Comparison of ENCODE assay signal across 10 cellular contexts in genomic region chr9:124357591-124358361, GRCh38.
DNase-seq lines count a peak whose midpoint lies in the region; ATAC-seq and TF ChIP-seq lines count a peak whose summit lies in the region.
"Had no signal": no experiment of that assay in that cellular context is flagged by ENCODE, and none has a peak within 500 bp of the region (broad histone marks: within the 10 kb centered on the region; RNA-seq: fewer than 3 reads in every experiment).

No MANE protein-coding gene starts in this region.

- H3K4me3 ChIP-seq in coronary artery = no peak overlapping the region
- H3K4me3 ChIP-seq: BLaER1 treated with 17β-estradiol and CSF1 and Interleukin-3, amounts not matched to agents 10 nM and 100 nM had no signal

- TF ChIP-seq CTCF in coronary artery (IDR thresholded peaks at IDR 0.05) = no peak

- ATAC-seq in GM18517 (IDR thresholded peaks at IDR 0.05; ENCODE audit: unreplicated experiment) = no peak

- peak; percentile 55 for DNase-seq in activated CD8-positive, alpha-beta memory T cell treated with anti-CD3 and anti-CD28 coated beads for 24 hours
- DNase-seq in activated CD8-positive, alpha-beta memory T cell treated with anti-CD3 and anti-CD28 coated beads, Interleukin-2, amount 50 U/mL, for 48 hours = no peak
- DNase-seq in NCI-H69 (lab: John Stamatoyannopoulos, UW) = peak; percentile 12
- DNase-seq in coronary artery (ENCODE audit: low spot score) = peak; percentile 66
- peak; percentile 24 for DNase-seq in retina
- no peak for DNase-seq in glomerular visceral epithelial cell (ENCODE audit: extremely low spot score)
- DNase-seq in hypothalamus (lab: John Stamatoyannopoulos, UW) = no peak
- DNase-seq: cerebellar nuclear complex had no signal

- H3K27ac ChIP-seq in coronary artery = no peak overlapping the region
- H3K27ac ChIP-seq: BLaER1 treated with 17β-estradiol and CSF1 and Interleukin-3, amounts not matched to agents 10 nM and 100 nM had no signal

Comparison
In these comparisons a context has a peak if more than half of its experiments do, and no peak if none do; other contexts are left out.
1. DNase-seq: peak in activated CD8-positive, alpha-beta memory T cell treated with anti-CD3 and anti-CD28 coated beads for 24 hours (single experiment), NCI-H69 (single experiment), coronary artery (single experiment) and retina (single experiment); none in activated CD8-positive, alpha-beta memory T cell treated with anti-CD3 and anti-CD28 coated beads, Interleukin-2, amount 50 U/mL, for 48 hours (single experiment), glomerular visceral epithelial cell (single experiment) and hypothalamus (0 of 51).